ENCODE assay signal across 27 cellular contexts in genomic region chr6:136129365-136129764, GRCh38.
DNase-seq lines count a peak whose midpoint lies in the region; ATAC-seq, FAIRE-seq and TF ChIP-seq lines count a peak whose summit lies in the region.
"Had no signal": no experiment of that assay in that cellular context is flagged by ENCODE, and none has a peak within 500 bp of the region (broad histone marks: within the 10 kb centered on the region; RNA-seq: fewer than 3 reads in every experiment).

No MANE protein-coding gene starts in this region.

- FAIRE-seq in RCC 7860 (lab: Jason Lieb, UNC) = no peak
- FAIRE-seq: D721Med, GM12891, H1, small intestine had no signal

- no peak for DNase-seq in Right ventricle myocardium superior
- DNase-seq in cardiac septum (ENCODE audit: low spot score) = no peak
- peak; percentile 40 to 52 for DNase-seq in cardiac fibroblast (ENCODE audit: low read depth in 2 of 2)
- DNase-seq in kidney glomerular epithelial cell (lab: John Stamatoyannopoulos, UW) = peak; percentile 23
- DNase-seq in upper lobe of right lung = no peak
- DNase-seq in WERI-Rb-1 = no peak
- DNase-seq in RCC 7860 (ENCODE audit: low spot score) = no peak
- no peak for DNase-seq in prostate gland (ENCODE audit: low spot score)
- DNase-seq: activated CD4-positive, alpha-beta T cell treated with anti-CD3 and anti-CD28 coated beads, Interleukin-2, amount 10 ng/mL, durations not matched to agents 7 days and 5 days; activated CD8-positive, alpha-beta memory T cell treated with anti-CD3 and anti-CD28 coated beads, Interleukin-2, amount 10 ng/mL, durations not matched to agents 7 days and 5 days; activated naive CD4-positive, alpha-beta T cell; activated T-cell treated with anti-CD3 and anti-CD28 coated beads, Interleukin-2, amount 50 U/mL, for 48 hours; CD4-positive, alpha-beta T cell; mesendoderm; NCI-H1105; NCI-H1930; NCI-H69; small intestine; stimulated activated CD4-positive, alpha-beta T cell treated with anti-CD3 and anti-CD28 coated beads, Interleukin-1b, Interleukin-23, amount 100 ng/mL, for 48 hours; stimulated activated CD8-positive, alpha-beta memory T cell treated with anti-CD3 and anti-CD28 coated beads, Interleukin-4, amount 100 ng/mL, for 48 hours; stimulated activated naive CD8-positive, alpha-beta T cell treated with anti-CD3 and anti-CD28 coated beads, Interleukin-15, amount 100 ng/mL, for 72 hours; T-helper 2 cell; thyroid gland had no signal

- WGBS in prostate gland = 44% methylated on average over 3 of the region's 3 CpGs

- H3K27ac ChIP-seq in upper lobe of right lung = no peak overlapping the region
- no peak overlapping the region for H3K27ac ChIP-seq in WERI-Rb-1
- no peak overlapping the region for H3K27ac ChIP-seq in prostate gland
- H3K27ac ChIP-seq: neutrophil, thyroid gland had no signal

- no peaks in the 10 kb centered on the region for H3K27me3 ChIP-seq in upper lobe of right lung
- H3K27me3 ChIP-seq in WERI-Rb-1 (ENCODE audit: insufficient read depth, low read depth, severe bottlenecking) = no peaks in the 10 kb centered on the region
- H3K27me3 ChIP-seq in prostate gland (replicated peaks; ENCODE audit: insufficient read depth) = no peaks in the 10 kb centered on the region
- H3K27me3 ChIP-seq: neutrophil, thyroid gland had no signal

- H3K36me3 ChIP-seq in upper lobe of right lung = no peaks in the 10 kb centered on the region
- H3K36me3 ChIP-seq in WERI-Rb-1 = no peaks in the 10 kb centered on the region
- no peaks in the 10 kb centered on the region for H3K36me3 ChIP-seq in prostate gland
- H3K36me3 ChIP-seq: neutrophil, thyroid gland had no signal

- ATAC-seq in Right ventricle myocardium superior (ENCODE audit: poor library complexity) (peak; percentile 29), upper lobe of right lung (peak; percentile 60)
- ATAC-seq: activated CD8-positive, alpha-beta memory T cell treated with anti-CD3 and anti-CD28 coated beads, Interleukin-2, amount 10 ng/mL, durations not matched to agents 7 days and 5 days; stimulated activated naive CD8-positive, alpha-beta T cell treated with anti-CD3 and anti-CD28 coated beads, Interleukin-15, amount 100 ng/mL, for 72 hours had no signal

- TF ChIP-seq CTCF in cardiac fibroblast (IDR thresholded peaks at IDR 0.05; ENCODE audit: low read depth, low read length) (no peak), upper lobe of right lung (IDR thresholded peaks at IDR 0.05) (no peak), WERI-Rb-1 (IDR thresholded peaks at IDR 0.05; ENCODE audit: low read depth, low read length) (no peak), prostate gland (IDR thresholded peaks at IDR 0.05) (no peak)

- H3K4me3 ChIP-seq in cardiac fibroblast (replicated peaks in 1 of 2; ENCODE audit: low read depth in 2 of 2, low read length in 2 of 2) = no peak overlapping the region
- H3K4me3 ChIP-seq in upper lobe of right lung = no peak overlapping the region
- H3K4me3 ChIP-seq in WERI-Rb-1 (ENCODE audit: low read depth, low read length) = no peak overlapping the region
- H3K4me3 ChIP-seq in prostate gland = no peak overlapping the region
- H3K4me3 ChIP-seq: thyroid gland had no signal

- H3K4me1 ChIP-seq in upper lobe of right lung = peaks cover 5% of the 10 kb centered on the region
- no peaks in the 10 kb centered on the region for H3K4me1 ChIP-seq in prostate gland (replicated peaks)

- H3K9me3 ChIP-seq in upper lobe of right lung = no peaks in the 10 kb centered on the region
- no peaks in the 10 kb centered on the region for H3K9me3 ChIP-seq in WERI-Rb-1 (ENCODE audit: severe bottlenecking)
- no peaks in the 10 kb centered on the region for H3K9me3 ChIP-seq in prostate gland
- H3K9me3 ChIP-seq: neutrophil, thyroid gland had no signal

- intact Hi-C loops in Right ventricle myocardium superior (cut with DNase I) (no loop called here), cardiac septum (cut with DNase I) (loop anchor here (10.0 kb wide), 1 partner anchor 95 kb away; no protein-coding TSS in a partner anchor), upper lobe of right lung (cut with DNase I) (no loop called here), prostate gland (cut with DNase I) (no loop called here)

- no peak for TF ChIP-seq POLR2A in prostate gland (IDR thresholded peaks at IDR 0.05)

Comparison
In these comparisons a context has a peak if more than half of its experiments do, and no peak if none do; other contexts are left out.
1. DNase-seq: peak in cardiac fibroblast (2 of 2) and kidney glomerular epithelial cell (single experiment); none in Right ventricle myocardium superior (single experiment), cardiac septum (single experiment), upper lobe of right lung (single experiment), WERI-Rb-1 (single experiment), RCC 7860 (single experiment) and prostate gland (single experiment).